Comparison of ENCODE assay signal across 1 cellular context in genomic region chr6:79404677-79405076, GRCh38.
TF ChIP-seq lines count a peak whose summit lies in the region.

No MANE protein-coding gene starts in this region.

TF ChIP-seq in H1, 55 proteins besides CTCF, POLR2A, EP300 and RAD21:
- TF ChIP-seq EGR1 (IDR thresholded peaks at IDR 0.05; ENCODE audit: borderline replicate concordance, low read depth, low read length), result no peak
- TF ChIP-seq RNF2 (IDR thresholded peaks at IDR 0.05; ENCODE audit: borderline replicate concordance, low read depth, low read length, missing control alignments, poor library complexity, severe bottlenecking), result no peak
- TF ChIP-seq RFX5 (IDR thresholded peaks at IDR 0.05; ENCODE audit: borderline replicate concordance, low read depth, low read length), result no peak
- no peak for TF ChIP-seq GABPA (IDR thresholded peaks at IDR 0.05; ENCODE audit: borderline replicate concordance, insufficient read depth, low read length)
- no peak for TF ChIP-seq CHD2 (IDR thresholded peaks at IDR 0.05; ENCODE audit: low read length)
- TF ChIP-seq USF2 (IDR thresholded peaks at IDR 0.05; ENCODE audit: low read length), result no peak
- TF ChIP-seq JUND (IDR thresholded peaks at IDR 0.05; ENCODE audit: low read length), result no peak
- no peak for TF ChIP-seq BACH1 (IDR thresholded peaks at IDR 0.05; ENCODE audit: low read length)
- no peak for TF ChIP-seq EZH2 (IDR thresholded peaks at IDR 0.05; ENCODE audit: low read depth, low read length, severe bottlenecking)
- TF ChIP-seq GTF2F1 (IDR thresholded peaks at IDR 0.05; ENCODE audit: borderline replicate concordance, low read depth, low read length), result no peak
- no peak for TF ChIP-seq HDAC2 (IDR thresholded peaks at IDR 0.05; ENCODE audit: borderline replicate concordance in 1 of 2, low read depth in 2 of 2, low read length in 2 of 2)
- no peak for TF ChIP-seq CEBPB (IDR thresholded peaks at IDR 0.05; ENCODE audit: low read depth, low read length)
- TF ChIP-seq FOSL1 (IDR thresholded peaks at IDR 0.05; ENCODE audit: insufficient read depth, low read depth, low read length), result no peak
